Comparison of ENCODE assay signal across 1 cellular context in the genomic region with DNA sequence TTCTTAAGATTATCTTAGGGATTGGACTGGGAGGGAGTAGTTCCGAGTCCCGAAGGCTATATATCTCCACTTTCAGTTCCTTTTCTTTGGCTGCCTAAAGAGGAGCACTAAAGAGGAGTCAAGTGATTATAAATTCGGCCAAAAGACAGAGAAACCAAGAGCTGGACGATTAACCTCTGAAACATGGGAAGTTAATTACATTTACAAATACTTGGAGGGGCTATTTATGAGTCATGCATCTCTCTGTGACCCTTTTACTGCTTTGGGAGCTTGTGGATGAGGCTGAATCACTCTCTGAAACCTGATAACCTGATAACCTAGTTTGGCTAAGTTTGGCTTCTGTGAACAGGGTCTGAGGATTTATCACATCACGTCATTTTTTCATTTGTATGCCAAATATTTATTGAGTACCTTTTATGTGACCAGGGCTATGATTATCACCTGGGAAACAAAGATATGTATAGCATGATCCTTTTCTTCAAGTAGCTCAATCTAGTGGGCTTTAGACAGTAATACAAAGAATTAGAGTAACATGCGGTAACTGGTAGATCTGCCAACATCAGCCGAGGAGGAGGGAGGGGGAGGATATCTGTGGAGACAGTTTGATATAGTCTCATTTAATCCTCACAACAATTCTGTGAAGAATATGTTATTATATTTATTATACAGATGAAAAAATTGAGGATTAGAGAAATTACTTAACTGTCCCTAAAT.
TF ChIP-seq lines count a peak whose summit lies in the region.

No MANE protein-coding gene starts in this region.

TF ChIP-seq in SK-N-SH treated with all-trans-retinoic acid at 6 μM for 48 hours, 23 proteins besides CTCF, POLR2A, EP300 and RAD21 (continued from another document):
- TF ChIP-seq, protein P1, sequence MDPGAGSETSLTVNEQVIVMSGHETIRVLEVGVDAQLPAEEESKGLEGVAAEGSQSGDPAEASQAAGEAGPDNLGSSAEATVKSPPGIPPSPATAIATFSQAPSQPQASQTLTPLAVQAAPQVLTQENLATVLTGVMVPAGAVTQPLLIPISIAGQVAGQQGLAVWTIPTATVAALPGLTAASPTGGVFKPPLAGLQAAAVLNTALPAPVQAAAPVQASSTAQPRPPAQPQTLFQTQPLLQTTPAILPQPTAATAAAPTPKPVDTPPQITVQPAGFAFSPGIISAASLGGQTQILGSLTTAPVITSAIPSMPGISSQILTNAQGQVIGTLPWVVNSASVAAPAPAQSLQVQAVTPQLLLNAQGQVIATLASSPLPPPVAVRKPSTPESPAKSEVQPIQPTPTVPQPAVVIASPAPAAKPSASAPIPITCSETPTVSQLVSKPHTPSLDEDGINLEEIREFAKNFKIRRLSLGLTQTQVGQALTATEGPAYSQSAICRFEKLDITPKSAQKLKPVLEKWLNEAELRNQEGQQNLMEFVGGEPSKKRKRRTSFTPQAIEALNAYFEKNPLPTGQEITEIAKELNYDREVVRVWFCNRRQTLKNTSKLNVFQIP (CRISPR knock-in tag; IDR thresholded peaks at IDR 0.05; ENCODE audit: borderline replicate concordance, low read depth) = peak; percentile 48; the same call in 1 of the 2 replicates
- no peak for TF ChIP-seq PPARA (CRISPR knock-in tag; IDR thresholded peaks at IDR 0.05; ENCODE audit: borderline replicate concordance)
- TF ChIP-seq GLIS3 (CRISPR knock-in tag; IDR thresholded peaks at IDR 0.05) = peak; percentile 89; the same call in 1 of the 2 replicates
- TF ChIP-seq ISL1 (CRISPR knock-in tag; IDR thresholded peaks at IDR 0.05) = peak; percentile 97
- TF ChIP-seq SNAI2 (CRISPR knock-in tag; IDR thresholded peaks at IDR 0.05) = peak; percentile 25; the same call in 1 of the 2 replicates
- TF ChIP-seq ESRRG (CRISPR knock-in tag; IDR thresholded peaks at IDR 0.05) = no peak
- TF ChIP-seq, protein P2, sequence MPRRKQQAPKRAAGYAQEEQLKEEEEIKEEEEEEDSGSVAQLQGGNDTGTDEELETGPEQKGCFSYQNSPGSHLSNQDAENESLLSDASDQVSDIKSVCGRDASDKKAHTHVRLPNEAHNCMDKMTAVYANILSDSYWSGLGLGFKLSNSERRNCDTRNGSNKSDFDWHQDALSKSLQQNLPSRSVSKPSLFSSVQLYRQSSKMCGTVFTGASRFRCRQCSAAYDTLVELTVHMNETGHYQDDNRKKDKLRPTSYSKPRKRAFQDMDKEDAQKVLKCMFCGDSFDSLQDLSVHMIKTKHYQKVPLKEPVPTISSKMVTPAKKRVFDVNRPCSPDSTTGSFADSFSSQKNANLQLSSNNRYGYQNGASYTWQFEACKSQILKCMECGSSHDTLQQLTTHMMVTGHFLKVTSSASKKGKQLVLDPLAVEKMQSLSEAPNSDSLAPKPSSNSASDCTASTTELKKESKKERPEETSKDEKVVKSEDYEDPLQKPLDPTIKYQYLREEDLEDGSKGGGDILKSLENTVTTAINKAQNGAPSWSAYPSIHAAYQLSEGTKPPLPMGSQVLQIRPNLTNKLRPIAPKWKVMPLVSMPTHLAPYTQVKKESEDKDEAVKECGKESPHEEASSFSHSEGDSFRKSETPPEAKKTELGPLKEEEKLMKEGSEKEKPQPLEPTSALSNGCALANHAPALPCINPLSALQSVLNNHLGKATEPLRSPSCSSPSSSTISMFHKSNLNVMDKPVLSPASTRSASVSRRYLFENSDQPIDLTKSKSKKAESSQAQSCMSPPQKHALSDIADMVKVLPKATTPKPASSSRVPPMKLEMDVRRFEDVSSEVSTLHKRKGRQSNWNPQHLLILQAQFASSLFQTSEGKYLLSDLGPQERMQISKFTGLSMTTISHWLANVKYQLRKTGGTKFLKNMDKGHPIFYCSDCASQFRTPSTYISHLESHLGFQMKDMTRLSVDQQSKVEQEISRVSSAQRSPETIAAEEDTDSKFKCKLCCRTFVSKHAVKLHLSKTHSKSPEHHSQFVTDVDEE (CRISPR knock-in tag; IDR thresholded peaks at IDR 0.05) = no peak
- no peak for TF ChIP-seq ZNF70 (CRISPR knock-in tag; IDR thresholded peaks at IDR 0.05)
- no peak for TF ChIP-seq OSR1 (CRISPR knock-in tag; IDR thresholded peaks at IDR 0.05)
- TF ChIP-seq TOX (CRISPR knock-in tag; IDR thresholded peaks at IDR 0.05; ENCODE audit: borderline replicate concordance) = no peak
